Comparison of ENCODE assay signal across 8 cellular contexts in the genomic region with DNA sequence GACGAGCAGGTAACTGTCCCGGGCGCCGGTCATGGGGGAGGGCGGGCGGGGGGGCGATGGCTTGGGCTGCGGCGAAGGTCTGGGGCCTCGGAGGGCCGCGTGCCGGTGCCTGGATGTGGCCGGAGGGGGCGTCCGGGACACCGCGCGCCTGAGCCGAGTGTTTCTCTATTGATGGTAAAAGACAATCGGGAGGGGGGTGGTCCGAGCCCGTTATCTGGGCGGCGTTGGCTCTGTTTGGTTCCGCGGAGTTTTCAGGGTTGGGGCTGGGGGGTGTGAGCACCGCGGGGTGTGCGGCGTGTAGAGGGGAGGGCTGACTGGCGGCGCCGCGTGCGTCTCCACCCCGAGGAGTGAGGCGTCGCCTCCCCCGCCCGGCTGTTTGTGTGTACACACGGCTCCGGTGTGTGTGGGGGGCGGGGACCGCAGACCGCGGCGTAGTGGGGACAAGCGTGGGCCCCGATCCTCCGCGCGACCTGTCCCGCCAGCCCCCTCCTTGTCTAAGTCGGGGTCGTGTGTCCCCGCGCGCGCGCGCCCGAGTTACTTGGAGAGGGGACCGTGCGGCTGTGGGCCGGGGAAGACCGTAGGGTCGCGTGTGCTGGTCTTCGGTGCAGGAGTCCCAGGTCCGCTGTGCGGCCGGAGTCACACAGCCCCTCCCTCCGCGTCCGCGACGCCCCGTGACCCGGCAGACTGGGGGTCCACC. TPM values are rescaled to one million over a fixed set of nuclear protein-coding genes. Genes with fewer than 3 reads are reported as not detected.
DNase-seq lines count a peak whose midpoint lies in the region; ATAC-seq, FAIRE-seq and TF ChIP-seq lines count a peak whose summit lies in the region.

No MANE protein-coding gene starts in this region.

- no peaks in the 10 kb centered on the region for H3K9me3 ChIP-seq in A549
- H3K9me3 ChIP-seq in SK-N-MC (ENCODE audit: low read depth, low read length): no peaks in the 10 kb centered on the region
- no peaks in the 10 kb centered on the region for H3K9me3 ChIP-seq in adrenal gland (replicated peaks in 1 of 3)
- no peaks in the 10 kb centered on the region for H3K9me3 ChIP-seq in pancreas

- peak overlapping the region; percentile 82 for H3K4me3 ChIP-seq in A549
- peak overlapping the region; percentile 80 for H3K4me3 ChIP-seq in SK-N-MC
- peak overlapping the region; percentile 25 to 86 (median 58) for H3K4me3 ChIP-seq in adrenal gland
- peak overlapping the region; percentile 60 to 76 (median 70) for H3K4me3 ChIP-seq in pancreas

- peaks cover 38% of the 10 kb centered on the region for H3K4me1 ChIP-seq in A549
- H3K4me1 ChIP-seq in adrenal gland (replicated peaks in 1 of 2): peaks cover 5 to 46% of the 10 kb centered on the region in 2 donors
- peaks cover 7 to 23% (median 13%) of the 10 kb centered on the region in 3 donors for H3K4me1 ChIP-seq in pancreas

- TF ChIP-seq POLR2A in A549 (IDR thresholded peaks at IDR 0.05; ENCODE audit: low read length): no peak
- no peak for TF ChIP-seq POLR2A in adrenal gland (IDR thresholded peaks at IDR 0.05)

- no peaks in the 10 kb centered on the region for H3K36me3 ChIP-seq in SK-N-MC (ENCODE audit: insufficient read depth, low read length)
- no peaks in the 10 kb centered on the region for H3K36me3 ChIP-seq in adrenal gland (replicated peaks in 1 of 2)
- no peaks in the 10 kb centered on the region for H3K36me3 ChIP-seq in pancreas

- POLR2A ChIA-PET in A549 (lab: Yijun Ruan, JAX): interaction anchor here (0.6 kb wide), 1 partner anchor 79 kb away, joined by 3 read pairs; no protein-coding TSS in a partner anchor

- DNase-seq in A549 (ENCODE audit: low read depth in 1 of 2, low spot score in 1 of 2): peak; percentile 45 to 67
- peak; percentile 55 for DNase-seq in HK-2 (ENCODE audit: unreplicated experiment)
- no peak for DNase-seq in SK-N-MC (ENCODE audit: low read depth, low spot score)
- DNase-seq in adrenal gland: peak; percentile 60 to 78 (median 72)
- peak; percentile 79 for DNase-seq in left cardiac atrium
- peak; percentile 59 to 86 (median 74) for DNase-seq in pancreas
- DNase-seq in NCI-H774 (lab: John Stamatoyannopoulos, UW): no peak

- no peaks in the 10 kb centered on the region for H3K27me3 ChIP-seq in adrenal gland
- no peaks in the 10 kb centered on the region for H3K27me3 ChIP-seq in pancreas

- H3K27ac ChIP-seq in A549: peak overlapping the region; percentile 84 to 98
- H3K27ac ChIP-seq in SK-N-MC: no peak overlapping the region
- H3K27ac ChIP-seq in adrenal gland: peak overlapping the region; percentile 62 to 94 (median 83)
- peak overlapping the region; percentile 70 to 87 (median 80) for H3K27ac ChIP-seq in pancreas

- CTCF ChIA-PET in A549 (lab: Yijun Ruan, JAX): no interaction called here

- peak overlapping the region; percentile 53 for H3K9ac ChIP-seq in SK-N-MC (ENCODE audit: insufficient read length)

- WGBS in A549 (ENCODE audit: missing lambda C conversion rate): 0% methylated on average over 1 of the region's 80 CpGs
- 0 to 1% (median 0%) methylated on average over 3 to 80 of the region's 80 CpGs for WGBS in adrenal gland, 4 donors
- 0 to 1% methylated on average over 77 to 80 of the region's 80 CpGs for WGBS in pancreas, 2 donors

- TF ChIP-seq CTCF in A549 (IDR thresholded peaks at IDR 0.05): no peak
- TF ChIP-seq CTCF in adrenal gland (IDR thresholded peaks at IDR 0.05): peak in 1 of 6 experiments; percentile 8
- TF ChIP-seq CTCF in pancreas (IDR thresholded peaks at IDR 0.05): no peak

- intact Hi-C loops in adrenal gland (cut with DNase I) (loop anchor here (10.0 kb wide), 1 partner anchor 124 kb away; no protein-coding TSS in a partner anchor), left cardiac atrium (cut with DNase I) (loop anchor here (5.0 to 10.0 kb wide), 3 partner anchors 62 to 124 kb away; no protein-coding TSS in a partner anchor), pancreas (cut with DNase I) (no loop called here)

- TF ChIP-seq RAD21 in A549 (conservative IDR thresholded peaks at IDR 0.05 in 1 of 2, IDR thresholded peaks at IDR 0.05 in 1 of 2): no peak; a peak in 1 of 5 replicates

- no peak for TF ChIP-seq EP300 in A549 (IDR thresholded peaks at IDR 0.05)

- H3K4me2 ChIP-seq in A549: peak overlapping the region; percentile 81

- no peak for FAIRE-seq in A549 (lab: Jason Lieb, UNC)
- FAIRE-seq in pancreas (lab: Jason Lieb, UNC): no peak

- ATAC-seq in A549 (peak; percentile 73 to 78), GM18517 (IDR thresholded peaks at IDR 0.05; ENCODE audit: unreplicated experiment) (peak; percentile 30), left cardiac atrium (peak; percentile 67 to 72), pancreas (peak; percentile 43 to 64 (median 60))

TF ChIP-seq in A549, 52 proteins besides CTCF, POLR2A, EP300 and RAD21:
- no peak for TF ChIP-seq RNF2 (IDR thresholded peaks at IDR 0.05; ENCODE audit: borderline replicate concordance, low read depth)
- no peak for TF ChIP-seq JUN (IDR thresholded peaks at IDR 0.05)
- 0 out of 2 replicates have a peak, but pooled peaks have one; percentile 21 for TF ChIP-seq GATA3 (IDR thresholded peaks at IDR 0.05; ENCODE audit: borderline replicate concordance)
- TF ChIP-seq TP53 (CRISPR knock-in tag; IDR thresholded peaks at IDR 0.05): no peak
- TF ChIP-seq, protein P1, sequence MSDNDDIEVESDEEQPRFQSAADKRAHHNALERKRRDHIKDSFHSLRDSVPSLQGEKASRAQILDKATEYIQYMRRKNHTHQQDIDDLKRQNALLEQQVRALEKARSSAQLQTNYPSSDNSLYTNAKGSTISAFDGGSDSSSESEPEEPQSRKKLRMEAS (IDR thresholded peaks at IDR 0.05): peak; percentile 83
- TF ChIP-seq, protein P2, sequence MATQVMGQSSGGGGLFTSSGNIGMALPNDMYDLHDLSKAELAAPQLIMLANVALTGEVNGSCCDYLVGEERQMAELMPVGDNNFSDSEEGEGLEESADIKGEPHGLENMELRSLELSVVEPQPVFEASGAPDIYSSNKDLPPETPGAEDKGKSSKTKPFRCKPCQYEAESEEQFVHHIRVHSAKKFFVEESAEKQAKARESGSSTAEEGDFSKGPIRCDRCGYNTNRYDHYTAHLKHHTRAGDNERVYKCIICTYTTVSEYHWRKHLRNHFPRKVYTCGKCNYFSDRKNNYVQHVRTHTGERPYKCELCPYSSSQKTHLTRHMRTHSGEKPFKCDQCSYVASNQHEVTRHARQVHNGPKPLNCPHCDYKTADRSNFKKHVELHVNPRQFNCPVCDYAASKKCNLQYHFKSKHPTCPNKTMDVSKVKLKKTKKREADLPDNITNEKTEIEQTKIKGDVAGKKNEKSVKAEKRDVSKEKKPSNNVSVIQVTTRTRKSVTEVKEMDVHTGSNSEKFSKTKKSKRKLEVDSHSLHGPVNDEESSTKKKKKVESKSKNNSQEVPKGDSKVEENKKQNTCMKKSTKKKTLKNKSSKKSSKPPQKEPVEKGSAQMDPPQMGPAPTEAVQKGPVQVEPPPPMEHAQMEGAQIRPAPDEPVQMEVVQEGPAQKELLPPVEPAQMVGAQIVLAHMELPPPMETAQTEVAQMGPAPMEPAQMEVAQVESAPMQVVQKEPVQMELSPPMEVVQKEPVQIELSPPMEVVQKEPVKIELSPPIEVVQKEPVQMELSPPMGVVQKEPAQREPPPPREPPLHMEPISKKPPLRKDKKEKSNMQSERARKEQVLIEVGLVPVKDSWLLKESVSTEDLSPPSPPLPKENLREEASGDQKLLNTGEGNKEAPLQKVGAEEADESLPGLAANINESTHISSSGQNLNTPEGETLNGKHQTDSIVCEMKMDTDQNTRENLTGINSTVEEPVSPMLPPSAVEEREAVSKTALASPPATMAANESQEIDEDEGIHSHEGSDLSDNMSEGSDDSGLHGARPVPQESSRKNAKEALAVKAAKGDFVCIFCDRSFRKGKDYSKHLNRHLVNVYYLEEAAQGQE (IDR thresholded peaks at IDR 0.05): no peak
- peak; percentile 16; the same call in 1 of the 2 replicates for TF ChIP-seq PHF8 (IDR thresholded peaks at IDR 0.05; ENCODE audit: borderline replicate concordance, low read depth)
- TF ChIP-seq, protein P3, sequence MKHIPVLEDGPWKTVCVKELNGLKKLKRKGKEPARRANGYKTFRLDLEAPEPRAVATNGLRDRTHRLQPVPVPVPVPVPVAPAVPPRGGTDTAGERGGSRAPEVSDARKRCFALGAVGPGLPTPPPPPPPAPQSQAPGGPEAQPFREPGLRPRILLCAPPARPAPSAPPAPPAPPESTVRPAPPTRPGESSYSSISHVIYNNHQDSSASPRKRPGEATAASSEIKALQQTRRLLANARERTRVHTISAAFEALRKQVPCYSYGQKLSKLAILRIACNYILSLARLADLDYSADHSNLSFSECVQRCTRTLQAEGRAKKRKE (CRISPR knock-in tag; IDR thresholded peaks at IDR 0.05; ENCODE audit: low read depth): no peak
- TF ChIP-seq, protein P4, sequence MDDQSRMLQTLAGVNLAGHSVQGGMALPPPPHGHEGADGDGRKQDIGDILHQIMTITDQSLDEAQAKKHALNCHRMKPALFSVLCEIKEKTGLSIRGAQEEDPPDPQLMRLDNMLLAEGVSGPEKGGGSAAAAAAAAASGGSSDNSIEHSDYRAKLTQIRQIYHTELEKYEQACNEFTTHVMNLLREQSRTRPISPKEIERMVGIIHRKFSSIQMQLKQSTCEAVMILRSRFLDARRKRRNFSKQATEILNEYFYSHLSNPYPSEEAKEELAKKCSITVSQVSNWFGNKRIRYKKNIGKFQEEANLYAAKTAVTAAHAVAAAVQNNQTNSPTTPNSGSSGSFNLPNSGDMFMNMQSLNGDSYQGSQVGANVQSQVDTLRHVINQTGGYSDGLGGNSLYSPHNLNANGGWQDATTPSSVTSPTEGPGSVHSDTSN (IDR thresholded peaks at IDR 0.05): no peak
- no peak for TF ChIP-seq CHD4 (IDR thresholded peaks at IDR 0.05; ENCODE audit: borderline replicate concordance)
- TF ChIP-seq ESRRA (IDR thresholded peaks at IDR 0.05; ENCODE audit: borderline replicate concordance, low read length): no peak

RNA-seq across cellular contexts. Expression of a gene that starts 1.6 kb away (rescaled TPM):
- polyA plus RNA-seq in A549 (2011; rRNA removed): 14.6 and 17.0 TPM in 2 replicates
- 12.5 and 15.6 TPM in 2 replicates for polyA plus RNA-seq in A549 (2012; cell fraction: cytosol; rRNA removed)
- 55.4 and 60.4 TPM in 2 replicates for polyA plus RNA-seq in A549 (2012; cell fraction: nucleus; rRNA removed)
- 23.0 to 30.0 TPM (median 24.7 TPM) in 3 replicates for polyA plus RNA-seq in A549 (2017; fragmentation: RNase III; extraction: RNeasy Plus Mini Kit Qiagen cat#74134 plus additional on column Dnase treatment)
- 18.0 and 26.5 TPM in 2 replicates for polyA minus RNA-seq in A549 (2011; rRNA and poly(A)+ RNA removed)
- 10 to 100 TPM; 31.5 to 98.7 (median 57.0) TPM for total RNA-seq in adrenal gland
- 100 to 1,000 TPM in 1 of 3 donors, 10 to 100 TPM in 2; 33.4 to 159 (median 68.0) TPM for polyA plus RNA-seq in adrenal gland
- 10 to 100 TPM; 64.9 to 70.6 TPM for total RNA-seq in left cardiac atrium
- total RNA-seq in pancreas: 10 to 100 TPM; 15.1 to 27.4 (median 16.2) TPM
- 10 to 100 TPM; 24.7 to 26.1 TPM for polyA plus RNA-seq in pancreas

Comparison
In these comparisons a context has a peak if more than half of its experiments do, and no peak if none do; other contexts are left out.
1. DNase-seq: peak in A549 (2 of 2), HK-2 (single experiment), adrenal gland (7 of 7), left cardiac atrium (single experiment) and pancreas (6 of 6); none in SK-N-MC (single experiment) and NCI-H774 (single experiment).
2. intact Hi-C loops: an anchor here in adrenal gland (10.0 kb wide) and left cardiac atrium (5.0 to 10.0 kb wide); none called in pancreas.
3. Peak in every context shown above with its lines, with median percentiles within 50 percentile points of each other: ATAC-seq and H3K4me3 ChIP-seq.